In the genomic region with DNA sequence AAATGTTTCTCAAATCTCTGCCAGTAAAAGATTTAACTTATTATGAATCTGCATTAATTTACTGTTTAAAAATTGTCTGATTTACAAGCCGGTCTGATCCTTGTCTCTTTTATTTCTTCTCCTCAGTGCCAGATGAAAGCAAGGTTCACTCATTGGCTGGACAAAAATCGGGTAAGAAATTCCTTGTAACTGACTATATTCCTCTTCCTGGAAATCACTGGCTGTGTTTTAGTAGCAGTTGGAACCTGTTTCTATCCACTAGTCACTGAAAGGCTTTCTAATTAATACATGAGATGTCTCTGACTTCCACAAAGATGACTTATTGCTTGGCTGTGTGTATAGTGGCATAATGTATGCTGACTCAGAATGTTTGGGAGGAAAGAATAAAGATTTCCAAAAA, we compare ENCODE assay signal across 16 cellular contexts.
A peak's percentile ranks its signal among the peaks of the same experiment; 100 is the strongest.
DNase-seq lines count a peak whose midpoint lies in the region; ATAC-seq, FAIRE-seq and TF ChIP-seq lines count a peak whose summit lies in the region.
"Had no signal": no experiment of that assay in that cellular context is flagged by ENCODE, and none has a peak within 500 bp of the region (broad histone marks: within the 10 kb centered on the region; RNA-seq: fewer than 3 reads in every experiment).

No MANE protein-coding gene starts in this region.

- DNase-seq in H54 (ENCODE audit: insufficient read length, low spot score) (no peak), astrocyte (ENCODE audit: low read depth) (peak; percentile 80), sciatic nerve (ENCODE audit: low spot score) (no peak), upper lobe of right lung (no peak)
- DNase-seq: CD8-positive, alpha-beta memory T cell; posterior cingulate gyrus; stimulated activated CD4-positive, alpha-beta T cell treated with anti-CD3 and anti-CD28 coated beads, Interleukin-4, amount 100 ng/mL, for 1 hour had no signal

- H3K36me3 Mint-ChIP-seq in astrocyte (ENCODE audit: low read depth, unreplicated experiment): no peaks in the 10 kb centered on the region
- H3K36me3 Mint-ChIP-seq: activated naive CD4-positive, alpha-beta T cell treated with anti-CD3 and anti-CD28 coated beads, Interleukin-2, amount 50 U/mL, for 72 hours; CD8-positive, alpha-beta memory T cell had no signal

- FAIRE-seq in H54 (lab: Jason Lieb, UNC) (peak; percentile 85), astrocyte (lab: Jason Lieb, UNC) (no peak)
- FAIRE-seq: RCC 7860 had no signal

- no peak overlapping the region for H3K9ac ChIP-seq in astrocyte (ENCODE audit: low read length)

- peak; percentile 46 for ATAC-seq in gastroesophageal sphincter
- peak; percentile 90 for ATAC-seq in sciatic nerve
- no peak for ATAC-seq in GM18502 (IDR thresholded peaks at IDR 0.05; ENCODE audit: poor library complexity, unreplicated experiment)
- ATAC-seq in HG02588 (IDR thresholded peaks at IDR 0.05; ENCODE audit: unreplicated experiment): no peak
- ATAC-seq in HG02870 (IDR thresholded peaks at IDR 0.05; ENCODE audit: unreplicated experiment): no peak
- no peak for ATAC-seq in upper lobe of right lung
- ATAC-seq: activated naive CD4-positive, alpha-beta T cell treated with anti-CD3 and anti-CD28 coated beads, Interleukin-2, amount 50 U/mL, for 72 hours had no signal

- TF ChIP-seq CTCF in astrocyte (IDR thresholded peaks at IDR 0.05; ENCODE audit: insufficient read depth, low read depth, low read length) (no peak), gastroesophageal sphincter (IDR thresholded peaks at IDR 0.05) (no peak), upper lobe of right lung (IDR thresholded peaks at IDR 0.05) (no peak)

- no peak overlapping the region for H3K4me3 Mint-ChIP-seq in astrocyte (ENCODE audit: unreplicated experiment)
- H3K4me3 Mint-ChIP-seq: CD8-positive, alpha-beta memory T cell; dendritic cell treated with granulocyte-macrophage colony-stimulating factor and Interleukin-4, amounts not matched to agents 40 ng/mL and 50 ng/mL, for 4 days; stimulated activated naive CD8-positive, alpha-beta T cell treated with anti-CD3 and anti-CD28 coated beads, Interleukin-15, Interleukin-2, amounts not matched to agents 100 ng/mL and 50 ng/mL, for 24 hours had no signal

- intact Hi-C loops in sciatic nerve (cut with DNase I): no loop called here
- intact Hi-C loops in upper lobe of right lung (cut with DNase I): no loop called here

- H3K4me1 ChIP-seq in astrocyte (ENCODE audit: insufficient read depth, low read length) (no peaks in the 10 kb centered on the region), gastroesophageal sphincter (no peaks in the 10 kb centered on the region), upper lobe of right lung (no peaks in the 10 kb centered on the region)

- no peaks in the 10 kb centered on the region for H3K79me2 ChIP-seq in astrocyte (ENCODE audit: insufficient read depth, low read length)

- H3K4me2 ChIP-seq in astrocyte (ENCODE audit: low read length): no peak overlapping the region

- no peak overlapping the region for H3K27ac Mint-ChIP-seq in astrocyte (ENCODE audit: unreplicated experiment)
- H3K27ac Mint-ChIP-seq: activated naive CD4-positive, alpha-beta T cell treated with anti-CD3 and anti-CD28 coated beads, Interleukin-2, amount 50 U/mL, for 72 hours; CD8-positive, alpha-beta memory T cell; dendritic cell treated with granulocyte-macrophage colony-stimulating factor and Interleukin-4, amounts not matched to agents 40 ng/mL and 50 ng/mL, for 4 days; stimulated activated naive CD8-positive, alpha-beta T cell treated with anti-CD3 and anti-CD28 coated beads, Interleukin-15, Interleukin-2, amounts not matched to agents 100 ng/mL and 50 ng/mL, for 24 hours had no signal

- no peak for TF ChIP-seq POLR2A in H54 (IDR thresholded peaks at IDR 0.05; ENCODE audit: low read depth, low read length)
- no peak for TF ChIP-seq POLR2A in gastroesophageal sphincter (IDR thresholded peaks at IDR 0.05)

- H2AFZ ChIP-seq in astrocyte (ENCODE audit: low read depth, low read length): no peak overlapping the region

- H3K27ac ChIP-seq in astrocyte (ENCODE audit: low read depth, low read length) (peak overlapping the region; percentile 1), gastroesophageal sphincter (no peak overlapping the region), upper lobe of right lung (no peak overlapping the region)

- no peak for TF ChIP-seq EP300 in gastroesophageal sphincter (IDR thresholded peaks at IDR 0.05)

- H3K9me3 ChIP-seq in astrocyte (ENCODE audit: insufficient read depth, low read depth, low read length): no peaks in the 10 kb centered on the region
- no peaks in the 10 kb centered on the region for H3K9me3 ChIP-seq in gastroesophageal sphincter
- no peaks in the 10 kb centered on the region for H3K9me3 ChIP-seq in upper lobe of right lung

- no peak overlapping the region for H3K4me3 ChIP-seq in astrocyte (ENCODE audit: insufficient read depth, low read depth, low read length)
- no peak overlapping the region for H3K4me3 ChIP-seq in gastroesophageal sphincter
- H3K4me3 ChIP-seq in upper lobe of right lung: no peak overlapping the region
- H3K4me3 ChIP-seq: lung had no signal

- H3K9me3 Mint-ChIP-seq in astrocyte (ENCODE audit: unreplicated experiment): no peaks in the 10 kb centered on the region
- H3K9me3 Mint-ChIP-seq: activated naive CD4-positive, alpha-beta T cell treated with anti-CD3 and anti-CD28 coated beads, Interleukin-2, amount 50 U/mL, for 72 hours; CD8-positive, alpha-beta memory T cell; dendritic cell treated with granulocyte-macrophage colony-stimulating factor and Interleukin-4, amounts not matched to agents 40 ng/mL and 50 ng/mL, for 4 days had no signal

- H3K27me3 Mint-ChIP-seq in astrocyte (ENCODE audit: low read depth, unreplicated experiment): no peaks in the 10 kb centered on the region
- H3K27me3 Mint-ChIP-seq: CD8-positive, alpha-beta memory T cell; dendritic cell treated with granulocyte-macrophage colony-stimulating factor and Interleukin-4, amounts not matched to agents 40 ng/mL and 50 ng/mL, for 4 days; stimulated activated naive CD8-positive, alpha-beta T cell treated with anti-CD3 and anti-CD28 coated beads, Interleukin-15, Interleukin-2, amounts not matched to agents 100 ng/mL and 50 ng/mL, for 24 hours had no signal

- H3K36me3 ChIP-seq in astrocyte (ENCODE audit: insufficient read depth, low read length): no peaks in the 10 kb centered on the region
- H3K36me3 ChIP-seq in gastroesophageal sphincter: no peaks in the 10 kb centered on the region
- H3K36me3 ChIP-seq in upper lobe of right lung: no peaks in the 10 kb centered on the region

- no peaks in the 10 kb centered on the region for H3K4me1 Mint-ChIP-seq in astrocyte (ENCODE audit: low read depth, unreplicated experiment)
- H3K4me1 Mint-ChIP-seq: CD8-positive, alpha-beta memory T cell had no signal

- no peaks in the 10 kb centered on the region for H4K20me1 ChIP-seq in astrocyte (ENCODE audit: insufficient read depth, low read length)

- H3K27me3 ChIP-seq in astrocyte (ENCODE audit: insufficient read depth, low read length) (no peaks in the 10 kb centered on the region), gastroesophageal sphincter (no peaks in the 10 kb centered on the region), upper lobe of right lung (no peaks in the 10 kb centered on the region)

- WGBS in gastroesophageal sphincter (ENCODE audit: low coverage in 1 of 2), 2 donors: 14 to 45% methylated on average over 1 to 2 of the region's 2 CpGs

Comparison
In these comparisons a context has a peak if more than half of its experiments do, and no peak if none do; other contexts are left out.
1. ATAC-seq: peak in gastroesophageal sphincter (single experiment) and sciatic nerve (single experiment); none in GM18502 (single experiment), HG02588 (single experiment), HG02870 (single experiment) and upper lobe of right lung (single experiment).